ENCODE assay signal across 1 cellular context in the genomic region with DNA sequence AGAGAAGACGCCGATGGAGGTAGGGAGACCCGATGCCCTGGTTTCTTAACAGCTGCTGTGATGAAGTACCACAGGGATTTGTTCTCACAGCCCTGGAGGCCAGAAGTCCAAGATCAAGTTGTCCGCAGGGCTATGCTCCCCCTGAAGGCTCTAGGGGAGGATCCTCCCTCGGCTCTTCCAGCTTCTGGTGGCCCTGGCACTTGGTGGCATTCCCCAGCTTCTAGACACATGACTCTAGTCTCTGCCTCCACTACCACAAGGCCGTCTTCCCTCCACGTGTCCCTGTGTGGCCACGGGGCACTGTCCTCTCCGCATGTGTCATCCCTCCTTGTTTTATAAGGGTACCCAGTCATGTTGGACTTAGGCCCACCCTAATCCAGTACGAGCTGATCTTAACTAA.
TF ChIP-seq lines count a peak whose summit lies in the region.

No MANE protein-coding gene starts in this region.

TF ChIP-seq in A549, 52 proteins besides CTCF, POLR2A, EP300 and RAD21 (continued from another document):
- TF ChIP-seq, protein P1, sequence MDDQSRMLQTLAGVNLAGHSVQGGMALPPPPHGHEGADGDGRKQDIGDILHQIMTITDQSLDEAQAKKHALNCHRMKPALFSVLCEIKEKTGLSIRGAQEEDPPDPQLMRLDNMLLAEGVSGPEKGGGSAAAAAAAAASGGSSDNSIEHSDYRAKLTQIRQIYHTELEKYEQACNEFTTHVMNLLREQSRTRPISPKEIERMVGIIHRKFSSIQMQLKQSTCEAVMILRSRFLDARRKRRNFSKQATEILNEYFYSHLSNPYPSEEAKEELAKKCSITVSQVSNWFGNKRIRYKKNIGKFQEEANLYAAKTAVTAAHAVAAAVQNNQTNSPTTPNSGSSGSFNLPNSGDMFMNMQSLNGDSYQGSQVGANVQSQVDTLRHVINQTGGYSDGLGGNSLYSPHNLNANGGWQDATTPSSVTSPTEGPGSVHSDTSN (IDR thresholded peaks at IDR 0.05), result no peak
- no peak for TF ChIP-seq ELK1 (IDR thresholded peaks at IDR 0.05; ENCODE audit: low read depth, low read length)
- TF ChIP-seq ZSCAN20 (CRISPR knock-in tag; IDR thresholded peaks at IDR 0.05), result no peak
- TF ChIP-seq HEYL (CRISPR knock-in tag; IDR thresholded peaks at IDR 0.05), result no peak
- TF ChIP-seq PHF8 (IDR thresholded peaks at IDR 0.05; ENCODE audit: borderline replicate concordance, low read depth), result no peak
- TF ChIP-seq RNF2 (IDR thresholded peaks at IDR 0.05; ENCODE audit: borderline replicate concordance, low read depth), result no peak
- TF ChIP-seq BCL3 (IDR thresholded peaks at IDR 0.05), result no peak
- TF ChIP-seq CHD4 (IDR thresholded peaks at IDR 0.05; ENCODE audit: borderline replicate concordance), result no peak
- TF ChIP-seq ZC3H11A (IDR thresholded peaks at IDR 0.05), result no peak
- TF ChIP-seq, protein P2, sequence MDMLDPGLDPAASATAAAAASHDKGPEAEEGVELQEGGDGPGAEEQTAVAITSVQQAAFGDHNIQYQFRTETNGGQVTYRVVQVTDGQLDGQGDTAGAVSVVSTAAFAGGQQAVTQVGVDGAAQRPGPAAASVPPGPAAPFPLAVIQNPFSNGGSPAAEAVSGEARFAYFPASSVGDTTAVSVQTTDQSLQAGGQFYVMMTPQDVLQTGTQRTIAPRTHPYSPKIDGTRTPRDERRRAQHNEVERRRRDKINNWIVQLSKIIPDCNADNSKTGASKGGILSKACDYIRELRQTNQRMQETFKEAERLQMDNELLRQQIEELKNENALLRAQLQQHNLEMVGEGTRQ (IDR thresholded peaks at IDR 0.05), result no peak
